8 cellular contexts compared by ENCODE assay signal in genomic region chr11:28108909-28109308, GRCh38. TPM values are rescaled to one million over a fixed set of nuclear protein-coding genes. Genes with fewer than 3 reads are reported as not detected.
DNase-seq lines count a peak whose midpoint lies in the region; ATAC-seq and TF ChIP-seq lines count a peak whose summit lies in the region.

No MANE protein-coding gene starts in this region.

- H3K9ac ChIP-seq in BLaER1 = no peak overlapping the region

- no peaks in the 10 kb centered on the region for H3K36me3 Mint-ChIP-seq in chondrocyte (ENCODE audit: low read depth)
- peaks cover 4% of the 10 kb centered on the region for H3K36me3 Mint-ChIP-seq in natural killer cell treated with Interleukin-12 subunit alpha and Interleukin-12 subunit beta and Interleukin-15 and Interleukin-18, amount 100 ng/mL, for 72 hours

- peaks cover 52% of the 10 kb centered on the region for H3K4me1 Mint-ChIP-seq in chondrocyte (ENCODE audit: low read depth)
- peaks cover 35% of the 10 kb centered on the region in 2 donors for H3K4me1 Mint-ChIP-seq in natural killer cell treated with Interleukin-12 subunit alpha and Interleukin-12 subunit beta and Interleukin-15 and Interleukin-18, amount 100 ng/mL, for 72 hours (ENCODE audit: low read depth in 2 of 2)

- peak overlapping the region; percentile 95 for H3K4me3 Mint-ChIP-seq in chondrocyte (ENCODE audit: unreplicated experiment)
- H3K4me3 Mint-ChIP-seq in natural killer cell treated with Interleukin-12 subunit alpha and Interleukin-12 subunit beta and Interleukin-15 and Interleukin-18, amount 100 ng/mL, for 72 hours = peak overlapping the region; percentile 94

- peak overlapping the region; percentile 75; the same call in 1 of the 2 replicates for H3K4me3 ChIP-seq in BLaER1

- no peaks in the 10 kb centered on the region for H3K9me3 Mint-ChIP-seq in chondrocyte (ENCODE audit: low read depth)
- H3K9me3 Mint-ChIP-seq in natural killer cell treated with Interleukin-12 subunit alpha and Interleukin-12 subunit beta and Interleukin-15 and Interleukin-18, amount 100 ng/mL, for 72 hours = no peaks in the 10 kb centered on the region

- peaks cover 2% of the 10 kb centered on the region for H3K36me3 ChIP-seq in BLaER1
- peaks cover 13% of the 10 kb centered on the region for H3K36me3 ChIP-seq in KOPT-K1 (ENCODE audit: insufficient read depth, low read length)

- H3K9me3 ChIP-seq in BLaER1 (no peaks in the 10 kb centered on the region), KOPT-K1 (ENCODE audit: insufficient read depth, low read length, poor library complexity, severe bottlenecking) (no peaks in the 10 kb centered on the region)

- no peak for DNase-seq in chondrocyte (ENCODE audit: low spot score)
- DNase-seq in natural killer cell treated with Interleukin-12 subunit alpha and Interleukin-12 subunit beta and Interleukin-15 and Interleukin-18, amount 100 ng/mL, for 72 hours (ENCODE audit: low spot score) = no peak
- no peak for DNase-seq in NCI-H226
- no peak for DNase-seq in mucosa of gallbladder (ENCODE audit: low spot score)
- no peak for DNase-seq in ecto neural progenitor cell (ENCODE audit: low spot score)

- H3K4me1 ChIP-seq in BLaER1 = peaks cover 50% of the 10 kb centered on the region

- H3K4me2 ChIP-seq in BLaER1 = peak overlapping the region; percentile 74

- no peaks in the 10 kb centered on the region for H3K27me3 Mint-ChIP-seq in chondrocyte (ENCODE audit: low read depth)
- H3K27me3 Mint-ChIP-seq in natural killer cell treated with Interleukin-12 subunit alpha and Interleukin-12 subunit beta and Interleukin-15 and Interleukin-18, amount 100 ng/mL, for 72 hours = no peaks in the 10 kb centered on the region

- no peaks in the 10 kb centered on the region for H3K27me3 ChIP-seq in BLaER1

- 0 out of 2 replicates have a peak, but pooled peaks cover 5% of the 10 kb centered on the region for H4K20me1 ChIP-seq in BLaER1

- no peak for ATAC-seq in natural killer cell treated with Interleukin-12 subunit alpha and Interleukin-12 subunit beta and Interleukin-15 and Interleukin-18, amount 100 ng/mL, for 72 hours
- ATAC-seq in GM18520 (IDR thresholded peaks at IDR 0.05; ENCODE audit: unreplicated experiment) = no peak

- TF ChIP-seq CTCF in chondrocyte (IDR thresholded peaks at IDR 0.05) = no peak

- H3K27ac Mint-ChIP-seq in chondrocyte (ENCODE audit: unreplicated experiment) = peak overlapping the region; percentile 99
- peak overlapping the region; percentile 93 to 94 for H3K27ac Mint-ChIP-seq in natural killer cell treated with Interleukin-12 subunit alpha and Interleukin-12 subunit beta and Interleukin-15 and Interleukin-18, amount 100 ng/mL, for 72 hours

- H3K27ac ChIP-seq in BLaER1 (no peak overlapping the region), KOPT-K1 (ENCODE audit: low read depth, low read length, poor library complexity, severe bottlenecking) (peak overlapping the region; percentile 85)

RNA-seq across cellular contexts. Expression of gene METTL15, which starts 0.7 kb away (rescaled TPM):
- total RNA-seq in chondrocyte = 10.3 to 12.8 TPM (median 10.3 TPM) in 3 replicates
- 10 to 100 TPM; 15.7 to 16.6 TPM for total RNA-seq in natural killer cell treated with Interleukin-12 subunit alpha and Interleukin-12 subunit beta and Interleukin-15 and Interleukin-18, amount 100 ng/mL, for 72 hours
- 11.4 TPM for total RNA-seq in mucosa of gallbladder

RNA-seq across cellular contexts. Expression of gene KIF18A, which starts 1.0 kb away (rescaled TPM):
- total RNA-seq in chondrocyte (2.6 to 3.0 TPM (median 2.9 TPM) in 3 replicates), mucosa of gallbladder (1.0 TPM)
- total RNA-seq in natural killer cell treated with Interleukin-12 subunit alpha and Interleukin-12 subunit beta and Interleukin-15 and Interleukin-18, amount 100 ng/mL, for 72 hours = 10 to 100 TPM in 1 of 2 donors, 1 to 10 TPM in 1; 8.1 to 25.9 TPM
